1 cellular context compared by ENCODE assay signal in the genomic region with DNA sequence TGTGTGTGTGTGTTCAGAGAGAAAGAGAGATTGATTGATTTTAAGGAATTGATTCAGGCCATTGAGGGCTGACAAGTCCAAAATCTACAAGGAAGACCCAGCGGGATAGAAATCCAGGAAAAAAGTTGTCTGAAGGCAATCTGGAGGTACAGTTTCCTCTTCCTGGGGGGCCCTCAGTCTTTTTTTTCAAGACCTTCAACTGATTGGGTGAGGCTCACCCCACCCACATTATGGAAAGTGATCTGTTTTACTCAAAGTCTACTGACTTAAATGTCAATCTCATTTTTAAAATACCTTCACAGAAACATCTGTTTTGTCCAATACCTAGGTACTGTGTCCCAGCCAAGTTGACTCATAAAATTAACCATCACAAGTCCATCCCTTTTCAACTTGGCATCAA.
TF ChIP-seq lines count a peak whose summit lies in the region.

No MANE protein-coding gene starts in this region.

TF ChIP-seq in K562, 482 proteins besides CTCF, POLR2A, EP300 and RAD21 (continued from another document):
- TF ChIP-seq, protein P1, sequence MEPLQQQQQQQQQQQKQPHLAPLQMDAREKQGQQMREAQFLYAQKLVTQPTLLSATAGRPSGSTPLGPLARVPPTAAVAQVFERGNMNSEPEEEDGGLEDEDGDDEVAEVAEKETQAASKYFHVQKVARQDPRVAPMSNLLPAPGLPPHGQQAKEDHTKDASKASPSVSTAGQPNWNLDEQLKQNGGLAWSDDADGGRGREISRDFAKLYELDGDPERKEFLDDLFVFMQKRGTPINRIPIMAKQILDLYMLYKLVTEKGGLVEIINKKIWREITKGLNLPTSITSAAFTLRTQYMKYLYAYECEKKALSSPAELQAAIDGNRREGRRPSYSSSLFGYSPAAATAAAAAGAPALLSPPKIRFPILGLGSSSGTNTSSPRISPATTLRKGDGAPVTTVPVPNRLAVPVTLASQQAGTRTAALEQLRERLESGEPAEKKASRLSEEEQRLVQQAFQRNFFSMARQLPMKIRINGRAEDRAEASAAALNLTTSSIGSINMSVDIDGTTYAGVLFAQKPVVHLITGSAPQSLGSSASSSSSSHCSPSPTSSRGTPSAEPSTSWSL (CRISPR knock-in tag; IDR thresholded peaks at IDR 0.05; ENCODE audit: borderline replicate concordance) = no peak
- TF ChIP-seq SNIP1 (IDR thresholded peaks at IDR 0.05; ENCODE audit: low read depth) = no peak
- TF ChIP-seq ARHGAP35 (IDR thresholded peaks at IDR 0.05; ENCODE audit: partially characterized antibody) = no peak
- TF ChIP-seq ZEB2 (IDR thresholded peaks at IDR 0.05) = no peak
- no peak for TF ChIP-seq GTF2F1 (IDR thresholded peaks at IDR 0.05; ENCODE audit: low read depth, low read length)
- no peak for TF ChIP-seq IFI16 (CRISPR knock-in tag; IDR thresholded peaks at IDR 0.05)
- no peak for TF ChIP-seq PTRF (tag; IDR thresholded peaks at IDR 0.05)
- TF ChIP-seq, protein P2, sequence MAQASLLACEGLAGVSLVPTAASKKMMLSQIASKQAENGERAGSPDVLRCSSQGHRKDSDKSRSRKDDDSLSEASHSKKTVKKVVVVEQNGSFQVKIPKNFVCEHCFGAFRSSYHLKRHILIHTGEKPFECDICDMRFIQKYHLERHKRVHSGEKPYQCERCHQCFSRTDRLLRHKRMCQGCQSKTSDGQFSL (CRISPR knock-in tag; IDR thresholded peaks at IDR 0.05) = no peak
- TF ChIP-seq, protein P2 (tag; IDR thresholded peaks at IDR 0.05) = no peak
- TF ChIP-seq, protein P3, sequence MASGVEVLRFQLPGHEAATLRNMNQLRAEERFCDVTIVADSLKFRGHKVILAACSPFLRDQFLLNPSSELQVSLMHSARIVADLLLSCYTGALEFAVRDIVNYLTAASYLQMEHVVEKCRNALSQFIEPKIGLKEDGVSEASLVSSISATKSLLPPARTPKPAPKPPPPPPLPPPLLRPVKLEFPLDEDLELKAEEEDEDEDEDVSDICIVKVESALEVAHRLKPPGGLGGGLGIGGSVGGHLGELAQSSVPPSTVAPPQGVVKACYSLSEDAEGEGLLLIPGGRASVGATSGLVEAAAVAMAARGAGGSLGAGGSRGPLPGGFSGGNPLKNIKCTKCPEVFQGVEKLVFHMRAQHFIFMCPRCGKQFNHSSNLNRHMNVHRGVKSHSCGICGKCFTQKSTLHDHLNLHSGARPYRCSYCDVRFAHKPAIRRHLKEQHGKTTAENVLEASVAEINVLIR (CRISPR knock-in tag; IDR thresholded peaks at IDR 0.05) = no peak
- TF ChIP-seq RBM25 (IDR thresholded peaks at IDR 0.05; ENCODE audit: low read depth, low read length, severe bottlenecking) = peak; percentile 45
- peak; percentile 94 for TF ChIP-seq ZNF134 (CRISPR knock-in tag; conservative IDR thresholded peaks at IDR 0.05)
